Comparison of ENCODE assay signal across 8 cellular contexts in the genomic region with DNA sequence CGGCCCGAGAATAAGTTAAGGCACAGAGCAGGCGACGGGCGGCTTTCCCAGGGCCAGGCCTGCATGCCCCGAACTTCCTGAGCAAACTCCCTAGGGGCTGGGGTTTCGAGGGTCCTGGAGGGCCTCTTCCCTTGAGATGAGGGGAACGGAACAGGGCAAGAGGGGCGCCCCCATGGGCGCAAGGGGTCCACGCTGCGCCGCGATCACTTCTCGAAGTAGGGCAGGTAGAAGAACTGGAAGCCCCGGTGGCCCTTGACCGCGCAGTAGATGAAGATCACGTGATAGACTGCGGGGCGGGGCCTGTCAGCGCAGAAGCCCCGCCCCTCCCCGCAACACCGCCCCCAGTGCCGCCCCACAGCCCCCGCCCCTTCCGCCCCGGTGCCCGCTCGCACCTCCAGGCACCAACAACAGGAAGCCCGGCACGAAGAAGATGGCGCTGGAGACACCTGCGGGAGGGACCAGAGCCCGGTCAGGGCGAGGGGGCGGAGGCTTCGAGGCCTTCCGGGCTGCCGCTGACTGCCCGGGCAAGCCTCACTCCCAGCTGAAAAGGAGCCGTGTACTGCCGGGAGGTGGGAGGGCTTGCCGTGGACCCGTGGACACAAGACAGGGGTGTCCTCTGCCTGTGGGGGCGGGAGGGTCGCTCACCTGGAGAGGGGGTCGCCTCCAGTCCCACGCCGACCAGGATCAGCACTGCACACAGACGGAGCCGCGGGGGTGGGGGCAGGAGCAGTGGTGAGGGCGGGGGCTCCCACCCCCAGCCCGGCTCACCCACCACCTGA. TPM values are rescaled to one million over a fixed set of nuclear protein-coding genes. Genes with fewer than 3 reads are reported as not detected.
A peak's percentile ranks its signal among the peaks of the same experiment; 100 is the strongest.
DNase-seq lines count a peak whose midpoint lies in the region; ATAC-seq and TF ChIP-seq lines count a peak whose summit lies in the region.

No MANE protein-coding gene starts in this region.

- H3K27ac Mint-ChIP-seq in activated T-cell treated with anti-CD3 and anti-CD28 coated beads, Interleukin-2, amount 50 U/mL, for 72 hours = peak overlapping the region; percentile 71
- H3K27ac Mint-ChIP-seq in naive thymus-derived CD8-positive, alpha-beta T cell = peak overlapping the region; percentile 82 to 97 (median 95)
- peak overlapping the region; percentile 94 for H3K27ac Mint-ChIP-seq in stimulated activated effector memory CD8-positive, alpha-beta T cell treated with anti-CD3 and anti-CD28 coated beads, Interleukin-12 subunit alpha, Interleukin-12 subunit beta, amount 100 ng/mL, for 72 hours

- H3K4me1 Mint-ChIP-seq in activated T-cell treated with anti-CD3 and anti-CD28 coated beads, Interleukin-2, amount 50 U/mL, for 72 hours (ENCODE audit: low read depth) = peaks cover 36% of the 10 kb centered on the region
- H3K4me1 Mint-ChIP-seq in naive thymus-derived CD8-positive, alpha-beta T cell = peaks cover 18 to 55% (median 41%) of the 10 kb centered on the region in 4 donors
- peaks cover 41% of the 10 kb centered on the region for H3K4me1 Mint-ChIP-seq in stimulated activated effector memory CD8-positive, alpha-beta T cell treated with anti-CD3 and anti-CD28 coated beads, Interleukin-12 subunit alpha, Interleukin-12 subunit beta, amount 100 ng/mL, for 72 hours

- DNase-seq in AML-193 (lab: John Stamatoyannopoulos, UW) (peak; percentile 82 to 85), OCI-M2 (lab: John Stamatoyannopoulos, UW; ENCODE audit: unreplicated experiment) (peak; percentile 32), fibroblast of lung (ENCODE audit: low read depth in 2 of 2) (peak; percentile 52 to 68)
- DNase-seq in activated T-cell treated with anti-CD3 and anti-CD28 coated beads, Interleukin-2, amount 50 U/mL, for 72 hours = peak; percentile 95 to 96
- peak; percentile 85 to 97 (median 91) for DNase-seq in naive thymus-derived CD8-positive, alpha-beta T cell
- peak; percentile 79 to 92 for DNase-seq in stimulated activated effector memory CD8-positive, alpha-beta T cell treated with anti-CD3 and anti-CD28 coated beads, Interleukin-12 subunit alpha, Interleukin-12 subunit beta, amount 100 ng/mL, for 72 hours (ENCODE audit: low spot score in 2 of 2)

- no peaks in the 10 kb centered on the region for H3K36me3 Mint-ChIP-seq in activated T-cell treated with anti-CD3 and anti-CD28 coated beads, Interleukin-2, amount 50 U/mL, for 72 hours (ENCODE audit: insufficient read depth in 2 of 2)
- H3K36me3 Mint-ChIP-seq in naive thymus-derived CD8-positive, alpha-beta T cell = no peaks in the 10 kb centered on the region
- H3K36me3 Mint-ChIP-seq in stimulated activated effector memory CD8-positive, alpha-beta T cell treated with anti-CD3 and anti-CD28 coated beads, Interleukin-12 subunit alpha, Interleukin-12 subunit beta, amount 100 ng/mL, for 72 hours = peaks cover 10% of the 10 kb centered on the region

- ATAC-seq in GM19351 (IDR thresholded peaks at IDR 0.05; ENCODE audit: unreplicated experiment) = peak; percentile 55
- peak; percentile 82 for ATAC-seq in activated T-cell treated with anti-CD3 and anti-CD28 coated beads, Interleukin-2, amount 50 U/mL, for 72 hours (replicated peaks in 1 of 2)
- peak; percentile 82 for ATAC-seq in naive thymus-derived CD8-positive, alpha-beta T cell
- peak; percentile 86 for ATAC-seq in stimulated activated effector memory CD8-positive, alpha-beta T cell treated with anti-CD3 and anti-CD28 coated beads, Interleukin-12 subunit alpha, Interleukin-12 subunit beta, amount 100 ng/mL, for 72 hours

- no peaks in the 10 kb centered on the region for H3K9me3 ChIP-seq in HUES48 (ENCODE audit: control insufficient read depth, insufficient read depth, low read length)
- no peaks in the 10 kb centered on the region for H3K9me3 ChIP-seq in fibroblast of lung (ENCODE audit: control insufficient read depth, insufficient read depth, low read depth, low read length)

- POLR2A ChIA-PET in naive thymus-derived CD8-positive, alpha-beta T cell (lab: Charles Lee) = interaction anchor here (0.5 to 28.8 kb wide), 18 partner anchors 9 to 113 kb away, joined by 3 to 780 read pairs (median 5); a partner anchor contains a TSS

- H3K27me3 ChIP-seq in HUES48 (ENCODE audit: control insufficient read depth, insufficient read depth, low read length) (no peaks in the 10 kb centered on the region), fibroblast of lung (ENCODE audit: control insufficient read depth, insufficient read depth, low read length) (no peaks in the 10 kb centered on the region)

- H4K20me1 ChIP-seq in fibroblast of lung (ENCODE audit: control insufficient read depth, extremely low read depth, insufficient read depth, low read length) = no peaks in the 10 kb centered on the region

- H3K27ac ChIP-seq in HUES48 (ENCODE audit: low read depth, low read length) (peak overlapping the region; percentile 91), fibroblast of lung (ENCODE audit: insufficient read depth, low read length) (no peak overlapping the region)

- no peak for TF ChIP-seq CTCF in fibroblast of lung (conservative IDR thresholded peaks at IDR 0.05 in 1 of 2, IDR thresholded peaks at IDR 0.05 in 1 of 2; ENCODE audit: low read depth in 1 of 2, low read length in 2 of 2)

- peak overlapping the region; percentile 35 for H3K4me2 ChIP-seq in fibroblast of lung (ENCODE audit: extremely low read depth, insufficient read depth, low read length)

- peak overlapping the region; percentile 87 to 95 for H3K4me3 Mint-ChIP-seq in activated T-cell treated with anti-CD3 and anti-CD28 coated beads, Interleukin-2, amount 50 U/mL, for 72 hours
- H3K4me3 Mint-ChIP-seq in naive thymus-derived CD8-positive, alpha-beta T cell = peak overlapping the region; percentile 81 to 92 (median 88)
- H3K4me3 Mint-ChIP-seq in stimulated activated effector memory CD8-positive, alpha-beta T cell treated with anti-CD3 and anti-CD28 coated beads, Interleukin-12 subunit alpha, Interleukin-12 subunit beta, amount 100 ng/mL, for 72 hours = peak overlapping the region; percentile 84

- H3K4me3 ChIP-seq in HUES48 (ENCODE audit: low read depth, low read length) (peak overlapping the region; percentile 76), fibroblast of lung (replicated peaks in 1 of 4; ENCODE audit: control extremely low read depth in 1 of 4, insufficient read depth in 1 of 4, low read depth in 3 of 4, low read length in 4 of 4) (peak overlapping the region; percentile 29 to 65 (median 37))

- H3K9ac ChIP-seq in HUES48 (ENCODE audit: low read depth, low read length) (peak overlapping the region; percentile 71), fibroblast of lung (ENCODE audit: insufficient read depth, low read length) (peak overlapping the region; percentile 32)

- H3K36me3 ChIP-seq in HUES48 (ENCODE audit: control insufficient read depth, insufficient read depth, low read length) (0 out of 2 replicates have a peak, but pooled peaks cover 4% of the 10 kb centered on the region), fibroblast of lung (ENCODE audit: control insufficient read depth, insufficient read depth, low read length) (no peaks in the 10 kb centered on the region)

- no peaks in the 10 kb centered on the region for H3K9me3 Mint-ChIP-seq in activated T-cell treated with anti-CD3 and anti-CD28 coated beads, Interleukin-2, amount 50 U/mL, for 72 hours
- H3K9me3 Mint-ChIP-seq in naive thymus-derived CD8-positive, alpha-beta T cell = no peaks in the 10 kb centered on the region
- no peaks in the 10 kb centered on the region for H3K9me3 Mint-ChIP-seq in stimulated activated effector memory CD8-positive, alpha-beta T cell treated with anti-CD3 and anti-CD28 coated beads, Interleukin-12 subunit alpha, Interleukin-12 subunit beta, amount 100 ng/mL, for 72 hours

- H2AFZ ChIP-seq in fibroblast of lung (ENCODE audit: low read length) = peak overlapping the region; percentile 64

- no peaks in the 10 kb centered on the region for H3K79me2 ChIP-seq in fibroblast of lung (ENCODE audit: control insufficient read depth, insufficient read depth, low read length)

- H3K27me3 Mint-ChIP-seq in activated T-cell treated with anti-CD3 and anti-CD28 coated beads, Interleukin-2, amount 50 U/mL, for 72 hours (ENCODE audit: low read depth) = no peaks in the 10 kb centered on the region
- no peaks in the 10 kb centered on the region for H3K27me3 Mint-ChIP-seq in naive thymus-derived CD8-positive, alpha-beta T cell

- H3K4me1 ChIP-seq in HUES48 (ENCODE audit: control insufficient read depth, insufficient read depth, low read length) (peaks cover 17% of the 10 kb centered on the region; the same call in 1 of the 2 replicates), fibroblast of lung (ENCODE audit: control insufficient read depth, extremely low read depth, insufficient read depth, low read length) (peaks cover 6% of the 10 kb centered on the region)

RNA-seq across cellular contexts. Expression of a gene that starts 4.5 kb away (rescaled TPM):
- 10 to 100 TPM; 53.2 to 59.7 TPM for total RNA-seq in activated T-cell treated with anti-CD3 and anti-CD28 coated beads, Interleukin-2, amount 50 U/mL, for 72 hours
- 11.2 and 17.2 TPM in 2 replicates for total RNA-seq in fibroblast of lung
- 16.5 and 22.0 TPM in 2 replicates for polyA plus RNA-seq in fibroblast of lung
- 25.6 and 30.0 TPM in 2 replicates for polyA plus RNA-seq in fibroblast of lung (2012)
- polyA minus RNA-seq in fibroblast of lung (ENCODE audit: low replicate concordance) = 6.9 and 11.2 TPM in 2 replicates
- total RNA-seq in naive thymus-derived CD8-positive, alpha-beta T cell = 100 to 1,000 TPM; 105 to 111 TPM
- polyA plus RNA-seq in naive thymus-derived CD8-positive, alpha-beta T cell = 100 to 1,000 TPM; 128 to 148 (median 144) TPM

RNA-seq across cellular contexts. Expression of a gene that starts 9.4 kb away (rescaled TPM):
- 10 to 100 TPM in 1 of 2 donors, 1 to 10 TPM in 1; 8.9 to 10.4 TPM for total RNA-seq in activated T-cell treated with anti-CD3 and anti-CD28 coated beads, Interleukin-2, amount 50 U/mL, for 72 hours
- not detected in 2 replicates for total RNA-seq in fibroblast of lung
- not detected in 2 replicates for polyA plus RNA-seq in fibroblast of lung
- polyA plus RNA-seq in fibroblast of lung (2012) = not detected in 2 replicates
- polyA minus RNA-seq in fibroblast of lung (ENCODE audit: low replicate concordance) = not detected in 2 replicates
- total RNA-seq in naive thymus-derived CD8-positive, alpha-beta T cell = 1 to 10 TPM; 2.9 to 3.7 TPM
- polyA plus RNA-seq in naive thymus-derived CD8-positive, alpha-beta T cell = under 1 TPM; 0.58 to 0.96 (median 0.62) TPM

RNA-seq across cellular contexts. Expression of a gene that starts 12.1 kb away (rescaled TPM):
- total RNA-seq in activated T-cell treated with anti-CD3 and anti-CD28 coated beads, Interleukin-2, amount 50 U/mL, for 72 hours = not detected
- not detected in 2 replicates for total RNA-seq in fibroblast of lung
- polyA plus RNA-seq in fibroblast of lung = not detected in 2 replicates
- polyA plus RNA-seq in fibroblast of lung (2012) = not detected in 2 replicates
- polyA minus RNA-seq in fibroblast of lung (ENCODE audit: low replicate concordance) = not detected in 2 replicates
- not detected for total RNA-seq in naive thymus-derived CD8-positive, alpha-beta T cell
- 1 to 10 TPM in 1 of 3 donors, under 1 TPM in 2; 0.20 to 1.2 (median 0.86) TPM for polyA plus RNA-seq in naive thymus-derived CD8-positive, alpha-beta T cell

RNA-seq across cellular contexts. Expression of a gene that starts 18.2 kb away (rescaled TPM):
- total RNA-seq in activated T-cell treated with anti-CD3 and anti-CD28 coated beads, Interleukin-2, amount 50 U/mL, for 72 hours = 100 to 1,000 TPM; 172 to 184 TPM
- total RNA-seq in fibroblast of lung = 117 and 128 TPM in 2 replicates
- 52.3 and 53.7 TPM in 2 replicates for polyA plus RNA-seq in fibroblast of lung
- polyA plus RNA-seq in fibroblast of lung (2012) = 56.4 and 62.2 TPM in 2 replicates
- polyA minus RNA-seq in fibroblast of lung (ENCODE audit: low replicate concordance) = 37.8 and 51.1 TPM in 2 replicates
- total RNA-seq in naive thymus-derived CD8-positive, alpha-beta T cell = 100 to 1,000 TPM; 136 to 141 TPM
- polyA plus RNA-seq in naive thymus-derived CD8-positive, alpha-beta T cell = 100 to 1,000 TPM; 146 to 169 (median 146) TPM

RNA-seq across cellular contexts. Expression of a gene that starts 21.3 kb away (rescaled TPM):
- total RNA-seq in activated T-cell treated with anti-CD3 and anti-CD28 coated beads, Interleukin-2, amount 50 U/mL, for 72 hours = 10 to 100 TPM; 58.2 to 91.9 TPM
- 88.1 and 112 TPM in 2 replicates for total RNA-seq in fibroblast of lung
- 56.3 and 65.5 TPM in 2 replicates for polyA plus RNA-seq in fibroblast of lung
- polyA plus RNA-seq in fibroblast of lung (2012) = 81.0 and 122 TPM in 2 replicates
- 87.5 and 101 TPM in 2 replicates for polyA minus RNA-seq in fibroblast of lung (ENCODE audit: low replicate concordance)
- 10 to 100 TPM; 21.2 to 22.3 TPM for total RNA-seq in naive thymus-derived CD8-positive, alpha-beta T cell
- 10 to 100 TPM in 1 of 3 donors, 1 to 10 TPM in 2; 9.2 to 12.6 (median 9.8) TPM for polyA plus RNA-seq in naive thymus-derived CD8-positive, alpha-beta T cell

Comparison
In these comparisons a context has a peak if more than half of its experiments do, and no peak if none do; other contexts are left out.
1. DNase-seq: peak in every context shown above with its lines; median percentile 96 in activated T-cell treated with anti-CD3 and anti-CD28 coated beads, Interleukin-2, amount 50 U/mL, for 72 hours; 91 in naive thymus-derived CD8-positive, alpha-beta T cell; 86 in stimulated activated effector memory CD8-positive, alpha-beta T cell treated with anti-CD3 and anti-CD28 coated beads, Interleukin-12 subunit alpha, Interleukin-12 subunit beta, amount 100 ng/mL, for 72 hours; 84 in AML-193; 60 in fibroblast of lung; 32 in OCI-M2.